Comparison of ENCODE assay signal across 1 cellular context in genomic region chr9:110050925-110051355, GRCh38.
TF ChIP-seq lines count a peak whose summit lies in the region.

No MANE protein-coding gene starts in this region.

TF ChIP-seq in SK-N-SH, 30 proteins besides CTCF, POLR2A, EP300 and RAD21 (continued from another document):
- TF ChIP-seq ZBTB33 (IDR thresholded peaks at IDR 0.05; ENCODE audit: borderline replicate concordance, low read depth) (no peak), SIN3A (IDR thresholded peaks at IDR 0.05; ENCODE audit: borderline replicate concordance, low read depth, low read length) (peak; percentile 74; the same call in 1 of the 2 replicates), NRF1 (IDR thresholded peaks at IDR 0.05; ENCODE audit: low read depth, low read length) (no peak), RCOR1 (IDR thresholded peaks at IDR 0.05; ENCODE audit: low read length) (no peak), FOXM1 (IDR thresholded peaks at IDR 0.05; ENCODE audit: low read depth) (no peak), YY1 (IDR thresholded peaks at IDR 0.05; ENCODE audit: low read depth) (no peak), TAF1 (IDR thresholded peaks at IDR 0.05; ENCODE audit: borderline replicate concordance, low read depth, low read length) (no peak), REST (IDR thresholded peaks at IDR 0.05; ENCODE audit: low read depth, low read length) (peak; percentile 33; the same call in 1 of the 2 replicates)
- TF ChIP-seq, protein P1, sequence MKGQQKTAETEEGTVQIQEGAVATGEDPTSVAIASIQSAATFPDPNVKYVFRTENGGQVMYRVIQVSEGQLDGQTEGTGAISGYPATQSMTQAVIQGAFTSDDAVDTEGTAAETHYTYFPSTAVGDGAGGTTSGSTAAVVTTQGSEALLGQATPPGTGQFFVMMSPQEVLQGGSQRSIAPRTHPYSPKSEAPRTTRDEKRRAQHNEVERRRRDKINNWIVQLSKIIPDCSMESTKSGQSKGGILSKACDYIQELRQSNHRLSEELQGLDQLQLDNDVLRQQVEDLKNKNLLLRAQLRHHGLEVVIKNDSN (IDR thresholded peaks at IDR 0.05; ENCODE audit: borderline replicate concordance, low read depth): no peak
